Comparison of ENCODE assay signal across 16 cellular contexts in genomic region chr6:1393641-1394283, GRCh38. TPM values are rescaled to one million over a fixed set of nuclear protein-coding genes. Genes with fewer than 3 reads are reported as not detected.
A peak's percentile ranks its signal among the peaks of the same experiment; 100 is the strongest.
DNase-seq lines count a peak whose midpoint lies in the region; ATAC-seq and TF ChIP-seq lines count a peak whose summit lies in the region.
"Had no signal": no experiment of that assay in that cellular context is flagged by ENCODE, and none has a peak within 500 bp of the region (broad histone marks: within the 10 kb centered on the region; RNA-seq: fewer than 3 reads in every experiment).

No MANE protein-coding gene starts in this region.

- peaks cover 7% of the 10 kb centered on the region for H3K4me1 Mint-ChIP-seq in T-helper 2 cell treated with Interferon-gamma antibody and Interleukin-4, amounts not matched to agents 5 μg/mL and 100 μg/mL, for 36 hours (ENCODE audit: low read depth)
- H3K4me1 Mint-ChIP-seq in endodermal cell (peaks cover 7% of the 10 kb centered on the region), T-cell (peaks cover 9 to 30% (median 17%) of the 10 kb centered on the region in 3 donors)

- no peaks in the 10 kb centered on the region for H3K36me3 ChIP-seq in endodermal cell (ENCODE audit: control insufficient read depth, insufficient read depth, low read length)
- peaks cover 4% of the 10 kb centered on the region for H3K36me3 ChIP-seq in mesodermal cell (ENCODE audit: control insufficient read depth, insufficient read depth, low read length)
- H3K36me3 ChIP-seq in stomach smooth muscle (ENCODE audit: control insufficient read depth in 2 of 2, insufficient read depth in 2 of 2, low read length in 2 of 2) = peaks cover 0 to 11% of the 10 kb centered on the region in 2 donors
- H3K36me3 ChIP-seq in tibial nerve = no peaks in the 10 kb centered on the region

- no peaks in the 10 kb centered on the region for H3K9me3 Mint-ChIP-seq in T-helper 2 cell treated with Interferon-gamma antibody and Interleukin-4, amounts not matched to agents 5 μg/mL and 100 μg/mL, for 36 hours
- no peaks in the 10 kb centered on the region for H3K9me3 Mint-ChIP-seq in endodermal cell
- H3K9me3 Mint-ChIP-seq in T-cell = no peaks in the 10 kb centered on the region
- H3K9me3 Mint-ChIP-seq: activated T-helper 2 cell treated with anti-CD3 and anti-CD28 coated beads, Interferon-gamma antibody, Interleukin-2, Interleukin-4, amounts not matched to agents 10 μg/mL and 5 μg/mL and 100 μg/mL, durations not matched to agents 14 hours and 24 hours and 36 hours had no signal

- H3K4me3 ChIP-seq in endodermal cell (ENCODE audit: low read length) (no peak overlapping the region), mesodermal cell (ENCODE audit: extremely low read depth, insufficient read depth, low read length, poor library complexity, severe bottlenecking) (peak overlapping the region; percentile 6), stomach smooth muscle (ENCODE audit: low read length in 2 of 2) (peak overlapping the region; percentile 81 to 93), tibial nerve (peak overlapping the region in 2 of 4 donors; percentile 22 to 33)
- H3K4me3 ChIP-seq: GM12878 had no signal

- H3K9ac ChIP-seq in endodermal cell (ENCODE audit: extremely low read depth, low read length, poor library complexity, severe bottlenecking) = no peak overlapping the region
- peak overlapping the region; percentile 77 to 89 for H3K9ac ChIP-seq in stomach smooth muscle (ENCODE audit: low read length in 2 of 2)

- no peak overlapping the region for H3K27ac ChIP-seq in endodermal cell (ENCODE audit: low read depth, low read length)
- no peak overlapping the region for H3K27ac ChIP-seq in mesodermal cell (ENCODE audit: low read depth, low read length, severe bottlenecking)
- peak overlapping the region; percentile 93 for H3K27ac ChIP-seq in stomach smooth muscle (ENCODE audit: low read length)
- H3K27ac ChIP-seq in tibial nerve = no peak overlapping the region

- H3K9me3 ChIP-seq in endodermal cell (ENCODE audit: control insufficient read depth, low read length) (no peaks in the 10 kb centered on the region), mesodermal cell (ENCODE audit: control insufficient read depth, low read length) (no peaks in the 10 kb centered on the region), stomach smooth muscle (ENCODE audit: control insufficient read depth in 2 of 2, low read length in 2 of 2) (no peaks in the 10 kb centered on the region), tibial nerve (no peaks in the 10 kb centered on the region)

- peak overlapping the region; percentile 9 for H3K4me3 Mint-ChIP-seq in T-helper 2 cell treated with Interferon-gamma antibody and Interleukin-4, amounts not matched to agents 5 μg/mL and 100 μg/mL, for 36 hours
- H3K4me3 Mint-ChIP-seq in endodermal cell (no peak overlapping the region), T-cell (peak overlapping the region in 1 of 3 donors; percentile 46)

- TF ChIP-seq CTCF in endodermal cell (conservative IDR thresholded peaks at IDR 0.05) = no peak
- TF ChIP-seq CTCF in tibial nerve (IDR thresholded peaks at IDR 0.05) = no peak

- no peak for DNase-seq in T-helper 2 cell treated with Interferon-gamma antibody and Interleukin-4, amounts not matched to agents 5 μg/mL and 100 μg/mL, for 36 hours (ENCODE audit: low spot score)
- DNase-seq in T-helper 2 cell (no peak), endodermal cell (peak; percentile 67), RKO (ENCODE audit: low spot score) (no peak), T-cell (no peak), tibial nerve (ENCODE audit: low spot score in 2 of 2) (no peak)
- DNase-seq: 8988T, DMS 273 treated with DMSO at 0.1 percent for 48 hours, NCI-H524 treated with DMSO at 0.1 percent for 48 hours, SIG-M5 had no signal

- no peak for ATAC-seq in T-cell (replicated peaks in 1 of 4)
- ATAC-seq: GM12878 had no signal

- CTCF ChIA-PET in T-cell (lab: Charles Lee) = interaction anchor here in 1 of 2 donors (0.7 kb wide), 1 partner anchor 1199 kb away, joined by 3 read pairs; no protein-coding TSS in a partner anchor

- H3K27me3 ChIP-seq in endodermal cell (ENCODE audit: control insufficient read depth, insufficient read depth, low read length, poor library complexity, severe bottlenecking) (peaks cover 94% of the 10 kb centered on the region), stomach smooth muscle (ENCODE audit: control insufficient read depth in 1 of 2, insufficient read depth in 2 of 2, low read length in 2 of 2) (peaks cover 0 to 4% of the 10 kb centered on the region in 2 donors), tibial nerve (peaks cover 0 to 90% of the 10 kb centered on the region in 2 donors)

- H3K27ac Mint-ChIP-seq in T-helper 2 cell treated with Interferon-gamma antibody and Interleukin-4, amounts not matched to agents 5 μg/mL and 100 μg/mL, for 36 hours = no peak overlapping the region
- no peak overlapping the region for H3K27ac Mint-ChIP-seq in endodermal cell
- no peak overlapping the region for H3K27ac Mint-ChIP-seq in T-cell
- H3K27ac Mint-ChIP-seq: activated T-helper 2 cell treated with anti-CD3 and anti-CD28 coated beads, Interferon-gamma antibody, Interleukin-2, Interleukin-4, amounts not matched to agents 10 μg/mL and 5 μg/mL and 100 μg/mL, durations not matched to agents 14 hours and 24 hours and 36 hours had no signal

- TF ChIP-seq EP300 in tibial nerve (IDR thresholded peaks at IDR 0.05) = no peak

- H3K4me1 ChIP-seq in endodermal cell (ENCODE audit: control insufficient read depth, insufficient read depth, low read length) (peaks cover 9% of the 10 kb centered on the region), mesodermal cell (ENCODE audit: control insufficient read depth, insufficient read depth, low read length, poor library complexity, severe bottlenecking) (peaks cover 42% of the 10 kb centered on the region), stomach smooth muscle (ENCODE audit: control insufficient read depth, insufficient read depth, low read length) (peaks cover 34% of the 10 kb centered on the region), tibial nerve (peaks cover 0 to 45% (median 14%) of the 10 kb centered on the region in 4 donors)

- peaks cover 72% of the 10 kb centered on the region for H3K27me3 Mint-ChIP-seq in T-helper 2 cell treated with Interferon-gamma antibody and Interleukin-4, amounts not matched to agents 5 μg/mL and 100 μg/mL, for 36 hours (ENCODE audit: low read depth)
- H3K27me3 Mint-ChIP-seq in endodermal cell (ENCODE audit: insufficient read depth) (peaks cover 92% of the 10 kb centered on the region), T-cell (peaks cover 57 to 71% of the 10 kb centered on the region in 2 donors)

- no peak for TF ChIP-seq POLR2A in tibial nerve (IDR thresholded peaks at IDR 0.05)

- H3K36me3 Mint-ChIP-seq in T-helper 2 cell treated with Interferon-gamma antibody and Interleukin-4, amounts not matched to agents 5 μg/mL and 100 μg/mL, for 36 hours (ENCODE audit: low read depth) = peaks cover 2% of the 10 kb centered on the region
- no peaks in the 10 kb centered on the region for H3K36me3 Mint-ChIP-seq in endodermal cell (ENCODE audit: low read depth)
- H3K36me3 Mint-ChIP-seq in T-cell = no peaks in the 10 kb centered on the region

- 6 to 7% methylated on average over 30 to 47 of the region's 47 CpGs for WGBS in endodermal cell (ENCODE audit: insufficient coverage in 1 of 2, insufficient read length in 1 of 2), 2 experiments
- WGBS in mesodermal cell (ENCODE audit: insufficient coverage in 2 of 2), 2 experiments = 4 to 6% methylated on average over 39 to 40 of the region's 47 CpGs
- WGBS in tibial nerve, 2 donors = 20 to 28% methylated on average over 33 to 47 of the region's 47 CpGs

- POLR2A ChIA-PET in T-cell (lab: Charles Lee) = no interaction called here

RNA-seq across cellular contexts. Expression of gene FOXF2, which starts 4.4 kb away (rescaled TPM):
- total RNA-seq in endodermal cell (under 1 TPM in 1 of 2 donors, not detected in 1; 0.11 TPM), T-cell (not detected), tibial nerve (1 to 10 TPM in 2 of 4 donors, under 1 TPM in 2; 0.21 to 2.4 (median 0.71) TPM)
- 0.43 TPM for polyA plus RNA-seq in endodermal cell (2013, experiment 1 of 2)
- polyA plus RNA-seq in endodermal cell (2013, experiment 2 of 2) = 0.46 TPM
- polyA plus RNA-seq in mesodermal cell (2013, experiment 1 of 2) = 3.4 TPM
- 3.6 TPM for polyA plus RNA-seq in mesodermal cell (2013, experiment 2 of 2)
- total RNA-seq: activated T-helper 2 cell treated with anti-CD3 and anti-CD28 coated beads, Interferon-gamma antibody, Interleukin-2, Interleukin-4, amounts not matched to agents 10 μg/mL and 5 μg/mL and 100 μg/mL, durations not matched to agents 14 hours and 24 hours and 36 hours; glomerular endothelial cell; GM12878; mononuclear cell had no signal
- polyA plus RNA-seq: GM12878 had no signal
